In the genomic region with DNA sequence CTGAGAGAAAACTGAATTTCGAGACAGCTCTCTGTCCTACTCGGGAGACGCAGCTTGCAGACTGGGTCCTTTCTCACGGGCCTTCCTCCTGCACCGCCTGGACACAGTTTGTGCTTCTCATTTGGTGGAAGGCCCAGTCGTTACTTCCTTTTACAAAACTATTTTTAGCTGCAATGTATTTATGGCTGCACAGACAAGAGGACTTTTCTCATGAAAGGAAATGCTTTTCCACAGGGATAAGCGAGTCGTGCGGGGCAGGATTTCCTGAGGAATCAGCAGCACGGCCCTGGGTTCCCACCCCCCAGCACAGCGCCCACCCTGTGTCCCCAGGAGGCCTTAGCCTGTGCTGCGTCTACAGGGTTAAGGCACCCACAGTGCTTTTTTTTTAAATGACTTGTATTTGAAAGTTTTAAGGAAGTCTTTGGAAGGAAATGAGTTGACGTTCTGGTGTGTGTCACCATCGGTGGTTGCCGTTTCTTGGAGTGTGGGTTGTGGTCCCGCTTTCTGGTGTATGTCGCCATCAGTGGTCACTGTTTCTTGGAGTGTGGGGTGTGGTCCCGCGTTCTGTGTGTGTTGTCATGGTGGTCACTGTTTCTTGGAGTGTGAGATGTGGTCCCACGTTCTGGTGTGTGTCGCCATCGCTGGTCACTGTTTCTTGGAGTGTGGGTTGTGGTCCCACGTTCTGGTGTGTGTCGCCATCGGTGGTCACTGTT, we compare ENCODE assay signal across 8 cellular contexts. TPM values are rescaled to one million over a fixed set of nuclear protein-coding genes. Genes with fewer than 3 reads are reported as not detected.
DNase-seq lines count a peak whose midpoint lies in the region; ATAC-seq, FAIRE-seq and TF ChIP-seq lines count a peak whose summit lies in the region.

No MANE protein-coding gene starts in this region.

- peak overlapping the region; percentile 29 for H3K27ac Mint-ChIP-seq in astrocyte (ENCODE audit: unreplicated experiment)

- H2BK15ac ChIP-seq in mesenchymal stem cell (ENCODE audit: low read depth, poor library complexity, severe bottlenecking): no peak overlapping the region

- H3K9ac ChIP-seq in astrocyte (ENCODE audit: low read length) (peak overlapping the region; percentile 31), mesenchymal stem cell (ENCODE audit: low read length) (peak overlapping the region; percentile 56), MM.1S (ENCODE audit: low read length) (no peak overlapping the region)

- H3K4ac ChIP-seq in mesenchymal stem cell (ENCODE audit: low read depth in 1 of 2, low read length in 2 of 2): peak overlapping the region in 1 of 2 experiments; percentile 77

- peaks cover 9% of the 10 kb centered on the region for H3K36me3 Mint-ChIP-seq in astrocyte (ENCODE audit: low read depth, unreplicated experiment)

- peak overlapping the region; percentile 45 to 81 for H3K18ac ChIP-seq in mesenchymal stem cell (ENCODE audit: low read depth in 1 of 2, low read length in 2 of 2)

- H4K20me1 ChIP-seq in astrocyte (ENCODE audit: insufficient read depth, low read length): peaks cover 85% of the 10 kb centered on the region
- no peaks in the 10 kb centered on the region for H4K20me1 ChIP-seq in MM.1S (ENCODE audit: insufficient read depth, low read length)

- H3K79me2 ChIP-seq in astrocyte (ENCODE audit: insufficient read depth, low read length) (peaks cover 94% of the 10 kb centered on the region), MM.1S (ENCODE audit: low read length) (no peaks in the 10 kb centered on the region)

- intact Hi-C loops in lower leg skin (cut with DNase I; ENCODE audit: low total_unique reads): no loop called here

- DNase-seq in CD1c-positive myeloid dendritic cell (ENCODE audit: extremely low spot score) (peak; percentile 96), astrocyte (ENCODE audit: low read depth) (no peak), mesenchymal stem cell (peak; percentile 68), NCI-H526 treated with DMSO at 0.1 percent for 48 hours (lab: John Stamatoyannopoulos, UW) (no peak), lower leg skin (ENCODE audit: low spot score in 2 of 2) (no peak), MM.1S (no peak), NCI-H774 (lab: John Stamatoyannopoulos, UW) (no peak)

- H3K36me3 ChIP-seq in astrocyte (ENCODE audit: insufficient read depth, low read length) (no peaks in the 10 kb centered on the region), mesenchymal stem cell (ENCODE audit: control insufficient read depth in 1 of 2, insufficient read depth in 2 of 2, low read depth in 1 of 2, low read length in 2 of 2) (peaks cover 0 to 16% of the 10 kb centered on the region in 2 experiments), MM.1S (replicated peaks; ENCODE audit: insufficient read depth, low read length) (no peaks in the 10 kb centered on the region)

- H3K27me3 ChIP-seq in astrocyte (ENCODE audit: insufficient read depth, low read length): no peaks in the 10 kb centered on the region
- H3K27me3 ChIP-seq in mesenchymal stem cell (ENCODE audit: control insufficient read depth in 1 of 2, insufficient read depth in 1 of 2, low read length in 2 of 2): no peaks in the 10 kb centered on the region
- no peaks in the 10 kb centered on the region for H3K27me3 ChIP-seq in MM.1S (replicated peaks; ENCODE audit: insufficient read depth, low read length)

- peak overlapping the region in 1 of 2 experiments; percentile 91 for H3K23ac ChIP-seq in mesenchymal stem cell (ENCODE audit: low read length in 2 of 2)

- H3K9me3 ChIP-seq in astrocyte (ENCODE audit: insufficient read depth, low read depth, low read length) (no peaks in the 10 kb centered on the region), mesenchymal stem cell (ENCODE audit: control insufficient read depth, low read length) (no peaks in the 10 kb centered on the region), MM.1S (replicated peaks; ENCODE audit: insufficient read depth, low read length) (no peaks in the 10 kb centered on the region)

- H3K4me2 ChIP-seq in astrocyte (ENCODE audit: low read length) (peak overlapping the region; percentile 74), mesenchymal stem cell (ENCODE audit: low read length, poor library complexity, severe bottlenecking) (no peak overlapping the region), MM.1S (ENCODE audit: low read depth, low read length) (no peak overlapping the region)

- H3K9me2 ChIP-seq in MM.1S (replicated peaks; ENCODE audit: insufficient read depth, low read length): no peaks in the 10 kb centered on the region

- TF ChIP-seq POLR2A in lower leg skin (IDR thresholded peaks at IDR 0.05): no peak

- H3K27me3 Mint-ChIP-seq in astrocyte (ENCODE audit: low read depth, unreplicated experiment): no peaks in the 10 kb centered on the region

- H3K27ac ChIP-seq in astrocyte (ENCODE audit: low read depth, low read length) (peak overlapping the region; percentile 53), mesenchymal stem cell (ENCODE audit: low read length, poor library complexity, severe bottlenecking) (no peak overlapping the region), MM.1S (ENCODE audit: low read length) (no peak overlapping the region)

- peak overlapping the region; percentile 6 for H3K4me3 Mint-ChIP-seq in astrocyte (ENCODE audit: unreplicated experiment)

- no peak overlapping the region for H2BK120ac ChIP-seq in mesenchymal stem cell (ENCODE audit: low read depth, low read length)

- peak; percentile 37 for ATAC-seq in HG03520 (IDR thresholded peaks at IDR 0.05; ENCODE audit: unreplicated experiment)

- H3K4me1 ChIP-seq in astrocyte (ENCODE audit: insufficient read depth, low read length) (peaks cover 39% of the 10 kb centered on the region), mesenchymal stem cell (ENCODE audit: control insufficient read depth, insufficient read depth, low read depth, low read length) (peaks cover 27% of the 10 kb centered on the region), MM.1S (ENCODE audit: low read length) (no peaks in the 10 kb centered on the region)

- no peak overlapping the region for H2AK5ac ChIP-seq in mesenchymal stem cell (ENCODE audit: low read length, severe bottlenecking)

- H2BK5ac ChIP-seq in mesenchymal stem cell (ENCODE audit: low read depth, low read length, poor library complexity, severe bottlenecking): no peak overlapping the region

- peaks cover 30% of the 10 kb centered on the region for H3K4me1 Mint-ChIP-seq in astrocyte (ENCODE audit: low read depth, unreplicated experiment)

- no peaks in the 10 kb centered on the region for H3F3A ChIP-seq in MM.1S (ENCODE audit: insufficient read depth, low read length)

- TF ChIP-seq CTCF in astrocyte (IDR thresholded peaks at IDR 0.05; ENCODE audit: insufficient read depth, low read depth, low read length) (no peak), lower leg skin (IDR thresholded peaks at IDR 0.05) (no peak), MM.1S (IDR thresholded peaks at IDR 0.05; ENCODE audit: low read length) (no peak)

- H2AFZ ChIP-seq in astrocyte (ENCODE audit: low read depth, low read length) (no peak overlapping the region), mesenchymal stem cell (ENCODE audit: low read depth, low read length) (peak overlapping the region; percentile 3), MM.1S (ENCODE audit: low read length) (no peak overlapping the region)

- H3K4me3 ChIP-seq in astrocyte (ENCODE audit: insufficient read depth, low read depth, low read length): no peak overlapping the region
- H3K4me3 ChIP-seq in mesenchymal stem cell (ENCODE audit: insufficient read depth in 1 of 2, low read depth in 1 of 2, low read length in 2 of 2): no peak overlapping the region
- no peak overlapping the region for H3K4me3 ChIP-seq in lower leg skin (ENCODE audit: low read depth, poor library complexity, severe bottlenecking)
- H3K4me3 ChIP-seq in MM.1S (ENCODE audit: low read length): no peak overlapping the region

- H3K9me3 Mint-ChIP-seq in astrocyte (ENCODE audit: unreplicated experiment): no peaks in the 10 kb centered on the region

- H4K8ac ChIP-seq in mesenchymal stem cell (ENCODE audit: low read length): peak overlapping the region; percentile 74

- FAIRE-seq in astrocyte (lab: Jason Lieb, UNC): no peak

- H2BK12ac ChIP-seq in mesenchymal stem cell (ENCODE audit: low read length in 2 of 2): peak overlapping the region in 1 of 2 experiments; percentile 83

- peak overlapping the region; percentile 79 for H4K91ac ChIP-seq in mesenchymal stem cell (ENCODE audit: low read length)

- peak overlapping the region in 1 of 2 experiments; percentile 89 for H3K14ac ChIP-seq in mesenchymal stem cell (ENCODE audit: low read length in 2 of 2)

- 44% methylated on average over 24 of the region's 25 CpGs for WGBS in mesenchymal stem cell
- 50 to 64% methylated on average over 25 of the region's 25 CpGs for WGBS in lower leg skin, 2 donors

- peaks cover 58% of the 10 kb centered on the region for H3K79me1 ChIP-seq in mesenchymal stem cell (replicated peaks; ENCODE audit: low read length, poor library complexity, severe bottlenecking)

RNA-seq across cellular contexts. Expression of gene INPP5A, which starts 50.9 kb away (rescaled TPM):
- total RNA-seq in astrocyte (29.2 and 39.1 TPM in 2 replicates), lower leg skin (10 to 100 TPM; 31.2 to 51.8 (median 41.5) TPM)
- polyA plus RNA-seq in mesenchymal stem cell (2013, experiment 1 of 2): 31.4 TPM
- polyA plus RNA-seq in mesenchymal stem cell (2013, experiment 2 of 2): 32.2 TPM

Comparison
In these comparisons a context has a peak if more than half of its experiments do, and no peak if none do; other contexts are left out.
1. DNase-seq: peak in CD1c-positive myeloid dendritic cell (single experiment) and mesenchymal stem cell (single experiment); none in astrocyte (single experiment), NCI-H526 treated with DMSO at 0.1 percent for 48 hours (single experiment), lower leg skin (0 of 2), MM.1S (single experiment) and NCI-H774 (single experiment).